27 cellular contexts compared by ENCODE assay signal in genomic region chr12:123982269-123982668, GRCh38.
"Had no signal": no experiment of that assay in that cellular context is flagged by ENCODE, and none has a peak within 500 bp of the region (broad histone marks: within the 10 kb centered on the region; RNA-seq: fewer than 3 reads in every experiment).

No MANE protein-coding gene starts in this region.

- H3K27me3 Mint-ChIP-seq: activated CD4-positive, alpha-beta T cell treated with anti-CD3 and anti-CD28 coated beads, Interleukin-2, amount 10 ng/mL, durations not matched to agents 7 days and 5 days; activated naive CD4-positive, alpha-beta T cell treated with anti-CD3 and anti-CD28 coated beads, Interleukin-2, amount 10 ng/mL, durations not matched to agents 7 days and 5 days; activated naive CD8-positive, alpha-beta T cell; activated naive CD8-positive, alpha-beta T cell treated with anti-CD3 and anti-CD28 coated beads, Interleukin-2, amount 50 U/mL, for 24 hours had no signal

- H3K4me1 ChIP-seq: SJSA1 had no signal

- H3K4me3 Mint-ChIP-seq: activated CD4-positive, alpha-beta T cell treated with anti-CD3 and anti-CD28 coated beads, Interleukin-2, amount 10 ng/mL, durations not matched to agents 7 days and 5 days; activated CD8-positive, alpha-beta T cell treated with anti-CD3 and anti-CD28 coated beads, Interleukin-2, amount 10 ng/mL, durations not matched to agents 7 days and 5 days; activated naive CD4-positive, alpha-beta T cell treated with anti-CD3 and anti-CD28 coated beads, Interleukin-2, amount 10 ng/mL, durations not matched to agents 7 days and 5 days; activated naive CD8-positive, alpha-beta T cell; activated naive CD8-positive, alpha-beta T cell treated with anti-CD3 and anti-CD28 coated beads, Interleukin-2, amount 50 U/mL, for 24 hours; T-helper 1 cell treated with Interleukin-12 subunit alpha and Interleukin-12 subunit beta and Interleukin-4 antibody, amounts not matched to agents 30 μg/mL and 1 μg/mL, for 36 hours; T-helper 2 cell treated with Interferon-gamma antibody and Interleukin-4, amounts not matched to agents 5 μg/mL and 100 μg/mL, for 36 hours had no signal

- H3K9me3 ChIP-seq: Peyer's patch, SJSA1, SK-N-SH had no signal

- H3K9me2 ChIP-seq: SK-N-SH had no signal

- FAIRE-seq: TTC549 had no signal

- H3K27ac Mint-ChIP-seq: activated CD4-positive, alpha-beta T cell treated with anti-CD3 and anti-CD28 coated beads, Interleukin-2, amount 10 ng/mL, durations not matched to agents 7 days and 5 days; activated CD8-positive, alpha-beta T cell treated with anti-CD3 and anti-CD28 coated beads, Interleukin-2, amount 10 ng/mL, durations not matched to agents 7 days and 5 days; activated naive CD4-positive, alpha-beta T cell treated with anti-CD3 and anti-CD28 coated beads, Interleukin-2, amount 10 ng/mL, durations not matched to agents 7 days and 5 days; activated naive CD8-positive, alpha-beta T cell; activated naive CD8-positive, alpha-beta T cell treated with anti-CD3 and anti-CD28 coated beads, Interleukin-2, amount 50 U/mL, for 24 hours; T-helper 1 cell treated with Interleukin-12 subunit alpha and Interleukin-12 subunit beta and Interleukin-4 antibody, amounts not matched to agents 30 μg/mL and 1 μg/mL, for 36 hours; T-helper 2 cell treated with Interferon-gamma antibody and Interleukin-4, amounts not matched to agents 5 μg/mL and 100 μg/mL, for 36 hours had no signal

- H3K4me3 ChIP-seq: Peyer's patch, SJSA1 had no signal

- H3K4me2 ChIP-seq: KMS-11, SK-N-SH had no signal

- H3K36me3 Mint-ChIP-seq: activated naive CD4-positive, alpha-beta T cell treated with anti-CD3 and anti-CD28 coated beads, Interleukin-2, amount 10 ng/mL, durations not matched to agents 7 days and 5 days had no signal

- H3K36me3 ChIP-seq: SJSA1 had no signal

- H3K27me3 ChIP-seq: Peyer's patch, SJSA1 had no signal

- H3K9ac ChIP-seq: KMS-11, SK-N-SH had no signal

- H3K9me3 Mint-ChIP-seq: activated CD4-positive, alpha-beta T cell treated with anti-CD3 and anti-CD28 coated beads, Interleukin-2, amount 10 ng/mL, durations not matched to agents 7 days and 5 days; activated naive CD4-positive, alpha-beta T cell treated with anti-CD3 and anti-CD28 coated beads, Interleukin-2, amount 10 ng/mL, durations not matched to agents 7 days and 5 days; activated naive CD8-positive, alpha-beta T cell treated with anti-CD3 and anti-CD28 coated beads, Interleukin-2, amount 50 U/mL, for 24 hours; T-helper 1 cell treated with Interleukin-12 subunit alpha and Interleukin-12 subunit beta and Interleukin-4 antibody, amounts not matched to agents 30 μg/mL and 1 μg/mL, for 36 hours; T-helper 2 cell treated with Interferon-gamma antibody and Interleukin-4, amounts not matched to agents 5 μg/mL and 100 μg/mL, for 36 hours had no signal

- ATAC-seq: activated CD8-positive, alpha-beta T cell treated with anti-CD3 and anti-CD28 coated beads, Interleukin-2, amount 10 ng/mL, durations not matched to agents 7 days and 5 days; activated naive CD8-positive, alpha-beta T cell treated with anti-CD3 and anti-CD28 coated beads, Interleukin-2, amount 50 U/mL, for 24 hours; PC-3 had no signal

- H3K27ac ChIP-seq: KMS-11, Peyer's patch, SJSA1 had no signal

- DNase-seq: activated CD4-positive, alpha-beta T cell treated with anti-CD3 and anti-CD28 coated beads, Interleukin-2, amount 10 ng/mL, durations not matched to agents 7 days and 5 days; activated CD4-positive, alpha-beta T cell treated with anti-CD3 and anti-CD28 coated beads, Interleukin-2, amount 50 U/mL, for 48 hours; activated CD8-positive, alpha-beta memory T cell treated with anti-CD3 and anti-CD28 coated beads, Interleukin-2, amount 50 U/mL, for 4 hours; activated CD8-positive, alpha-beta T cell treated with anti-CD3 and anti-CD28 coated beads, Interleukin-2, amount 10 ng/mL, durations not matched to agents 7 days and 5 days; activated effector memory CD4-positive, alpha-beta T cell treated with Interleukin-2 at 50 U/mL for 16 hours; activated naive CD4-positive, alpha-beta T cell treated with anti-CD3 and anti-CD28 coated beads, Interleukin-2, amount 10 ng/mL, durations not matched to agents 7 days and 5 days; activated naive CD8-positive, alpha-beta T cell treated with anti-CD3 and anti-CD28 coated beads, Interleukin-2, amount 50 U/mL, for 24 hours; activated T-cell treated with anti-CD3 and anti-CD28 coated beads, Interleukin-2, amount 50 U/mL, for 48 hours; anterior cingulate cortex; caudate nucleus; NCI-H1105; NCI-H1417 treated with DMSO at 0.1 percent for 48 hours; NCI-H187 treated with DMSO at 0.1 percent for 48 hours; NCI-H2081; NCI-H226; NCI-H524 treated with DMSO at 0.1 percent for 48 hours; PC-3; Peyer's patch; RPMI8226; SHP77 treated with DMSO at 0.1 percent for 48 hours; SK-N-SH had no signal
